Comparison of ENCODE assay signal across 8 cellular contexts in the genomic region with DNA sequence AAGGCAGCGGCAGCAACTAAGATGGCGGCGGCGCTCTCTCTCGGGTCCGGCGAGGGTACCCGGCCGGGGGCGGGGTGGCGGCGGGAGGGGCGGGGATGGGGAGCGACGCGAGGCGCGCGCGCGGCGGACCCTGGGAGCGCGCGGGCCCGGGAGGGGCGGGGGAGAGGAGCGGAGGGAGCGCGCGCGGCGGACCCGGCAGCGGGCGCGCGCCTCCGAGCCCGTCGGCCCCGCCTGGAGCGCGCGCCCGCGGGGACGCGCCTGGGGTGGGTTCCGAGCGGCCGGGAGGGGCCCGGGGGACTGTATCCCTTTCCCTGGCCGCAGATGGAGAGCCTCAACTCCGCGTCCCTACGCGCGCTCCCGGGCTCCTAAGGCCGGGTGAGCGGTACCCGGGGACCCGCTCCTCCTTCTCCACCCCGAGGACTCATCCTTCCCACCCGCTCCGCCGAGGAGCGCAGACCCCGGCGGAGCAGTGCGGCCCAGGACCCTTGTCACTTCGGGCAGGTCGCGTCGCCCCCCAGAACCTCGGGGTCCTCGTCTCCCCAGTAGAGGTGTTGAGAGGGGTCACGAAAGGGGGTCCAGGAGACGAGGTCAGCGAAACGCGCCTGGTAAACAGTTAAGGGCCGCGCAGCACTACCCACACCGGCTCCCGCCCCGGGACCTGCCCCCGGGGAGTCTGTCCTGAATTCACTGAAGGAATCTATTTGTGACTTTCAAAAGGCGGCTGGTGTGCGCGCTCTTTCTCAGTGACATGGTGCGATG. TPM values are rescaled to one million over a fixed set of nuclear protein-coding genes. Genes with fewer than 3 reads are reported as not detected.
DNase-seq lines count a peak whose midpoint lies in the region; ATAC-seq, FAIRE-seq and TF ChIP-seq lines count a peak whose summit lies in the region.

A gene (minus strand): TSS at position 23 of the 759 bp plus-strand sequence. CDS start 232 bp downstream, outside the sequence.

- DNase-seq in GM12892 (ENCODE audit: insufficient read length) (peak; percentile 94), NCI-H446 (lab: John Stamatoyannopoulos, UW) (peak; percentile 79 to 94), OCI-M2 (lab: John Stamatoyannopoulos, UW; ENCODE audit: unreplicated experiment) (no peak)
- peak; percentile 93 for DNase-seq in activated CD4-positive, alpha-beta T cell treated with anti-CD3 and anti-CD28 coated beads for 48 hours
- DNase-seq in stimulated activated CD4-positive, alpha-beta T cell treated with anti-CD3 and anti-CD28 coated beads, Interleukin-1b, Interleukin-23, amount 100 ng/mL, for 1 hour (ENCODE audit: low read depth in 2 of 2), result peak; percentile 75 to 82

- H3K27ac ChIP-seq in cingulate gyrus (ENCODE audit: low read depth, low read length), result peak within 1 kb of the TSS; percentile 94
- H3K27ac ChIP-seq in layer of hippocampus (ENCODE audit: low read depth, low read length), result peak within 1 kb of the TSS; percentile 94

- 0 out of 2 replicates have a peak, but pooled peaks have one; percentile 2 for TF ChIP-seq POLR2A in GM12892 (IDR thresholded peaks at IDR 0.05; ENCODE audit: low read depth, low read length)

- peak; percentile 73 for ATAC-seq in HG03039 (IDR thresholded peaks at IDR 0.05; ENCODE audit: unreplicated experiment)

- H3K27me3 ChIP-seq in layer of hippocampus (ENCODE audit: control insufficient read depth, insufficient read depth, low read length), result no peaks in the 10 kb centered on the region

- FAIRE-seq in GM12892 (lab: Jason Lieb, UNC), result peak; percentile 87

RNA-seq across cellular contexts. Expression of the gene that starts here (rescaled TPM):
- polyA plus RNA-seq in GM12892 (2012; ENCODE audit: missing spikeins), result 17.4 TPM
